Comparison of ENCODE assay signal across 1 cellular context in genomic region chr20:50237349-50237748, GRCh38.
TF ChIP-seq lines count a peak whose summit lies in the region.

No MANE protein-coding gene starts in this region.

TF ChIP-seq in HepG2, 621 proteins besides CTCF, POLR2A, EP300 and RAD21 (continued from another document and continues in another):
- no peak for TF ChIP-seq HNF1B (CRISPR knock-in tag; IDR thresholded peaks at IDR 0.05)
- TF ChIP-seq RFX3 (CRISPR knock-in tag; IDR thresholded peaks at IDR 0.05) = no peak
- TF ChIP-seq, protein P1, sequence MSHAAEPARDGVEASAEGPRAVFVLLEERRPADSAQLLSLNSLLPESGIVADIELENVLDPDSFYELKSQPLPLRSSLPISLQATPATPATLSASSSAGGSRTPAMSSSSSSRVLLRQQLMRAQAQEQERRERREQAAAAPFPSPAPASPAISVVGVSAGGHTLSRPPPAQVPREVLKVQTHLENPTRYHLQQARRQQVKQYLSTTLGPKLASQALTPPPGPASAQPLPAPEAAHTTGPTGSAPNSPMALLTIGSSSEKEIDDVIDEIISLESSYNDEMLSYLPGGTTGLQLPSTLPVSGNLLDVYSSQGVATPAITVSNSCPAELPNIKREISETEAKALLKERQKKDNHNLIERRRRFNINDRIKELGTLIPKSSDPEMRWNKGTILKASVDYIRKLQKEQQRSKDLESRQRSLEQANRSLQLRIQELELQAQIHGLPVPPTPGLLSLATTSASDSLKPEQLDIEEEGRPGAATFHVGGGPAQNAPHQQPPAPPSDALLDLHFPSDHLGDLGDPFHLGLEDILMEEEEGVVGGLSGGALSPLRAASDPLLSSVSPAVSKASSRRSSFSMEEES (CRISPR knock-in tag; IDR thresholded peaks at IDR 0.05) = no peak
- no peak for TF ChIP-seq NCOA1 (CRISPR knock-in tag; IDR thresholded peaks at IDR 0.05)
- TF ChIP-seq, protein P2, sequence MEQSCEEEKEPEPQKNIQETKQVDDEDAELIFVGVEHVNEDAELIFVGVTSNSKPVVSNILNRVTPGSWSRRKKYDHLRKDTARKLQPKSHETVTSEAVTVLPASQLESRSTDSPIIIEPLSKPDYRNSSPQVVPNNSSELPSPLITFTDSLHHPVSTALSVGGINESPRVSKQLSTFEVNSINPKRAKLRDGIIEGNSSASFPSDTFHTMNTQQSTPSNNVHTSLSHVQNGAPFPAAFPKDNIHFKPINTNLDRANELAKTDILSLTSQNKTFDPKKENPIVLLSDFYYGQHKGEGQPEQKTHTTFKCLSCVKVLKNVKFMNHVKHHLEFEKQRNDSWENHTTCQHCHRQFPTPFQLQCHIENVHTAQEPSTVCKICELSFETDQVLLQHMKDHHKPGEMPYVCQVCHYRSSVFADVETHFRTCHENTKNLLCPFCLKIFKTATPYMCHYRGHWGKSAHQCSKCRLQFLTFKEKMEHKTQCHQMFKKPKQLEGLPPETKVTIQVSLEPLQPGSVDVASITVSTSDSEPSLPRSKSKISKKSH (CRISPR knock-in tag; IDR thresholded peaks at IDR 0.05; ENCODE audit: borderline replicate concordance) = no peak
- TF ChIP-seq ZNF20 (CRISPR knock-in tag; IDR thresholded peaks at IDR 0.05) = no peak
- TF ChIP-seq TIGD3 (CRISPR knock-in tag; IDR thresholded peaks at IDR 0.05; ENCODE audit: borderline replicate concordance) = no peak
- TF ChIP-seq SNAI1 (CRISPR knock-in tag; IDR thresholded peaks at IDR 0.05; ENCODE audit: borderline replicate concordance) = no peak
- no peak for TF ChIP-seq UBTF (CRISPR knock-in tag; IDR thresholded peaks at IDR 0.05)
- no peak for TF ChIP-seq SMARCE1 (IDR thresholded peaks at IDR 0.05; ENCODE audit: borderline replicate concordance)
- no peak for TF ChIP-seq CEBPG (CRISPR knock-in tag; IDR thresholded peaks at IDR 0.05)
- TF ChIP-seq ZNF841 (CRISPR knock-in tag; IDR thresholded peaks at IDR 0.05; ENCODE audit: borderline replicate concordance) = no peak
- no peak for TF ChIP-seq NPAS2 (CRISPR knock-in tag; IDR thresholded peaks at IDR 0.05; ENCODE audit: borderline replicate concordance)
- no peak for TF ChIP-seq ZFP91 (CRISPR knock-in tag; IDR thresholded peaks at IDR 0.05; ENCODE audit: borderline replicate concordance)
- no peak for TF ChIP-seq ZNF530 (CRISPR knock-in tag; IDR thresholded peaks at IDR 0.05; ENCODE audit: low read depth)
- TF ChIP-seq, protein P3, sequence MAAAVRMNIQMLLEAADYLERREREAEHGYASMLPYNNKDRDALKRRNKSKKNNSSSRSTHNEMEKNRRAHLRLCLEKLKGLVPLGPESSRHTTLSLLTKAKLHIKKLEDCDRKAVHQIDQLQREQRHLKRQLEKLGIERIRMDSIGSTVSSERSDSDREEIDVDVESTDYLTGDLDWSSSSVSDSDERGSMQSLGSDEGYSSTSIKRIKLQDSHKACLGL (CRISPR knock-in tag; IDR thresholded peaks at IDR 0.05) = no peak
- no peak for TF ChIP-seq CREB3 (CRISPR knock-in tag; IDR thresholded peaks at IDR 0.05)
- TF ChIP-seq, protein P4, sequence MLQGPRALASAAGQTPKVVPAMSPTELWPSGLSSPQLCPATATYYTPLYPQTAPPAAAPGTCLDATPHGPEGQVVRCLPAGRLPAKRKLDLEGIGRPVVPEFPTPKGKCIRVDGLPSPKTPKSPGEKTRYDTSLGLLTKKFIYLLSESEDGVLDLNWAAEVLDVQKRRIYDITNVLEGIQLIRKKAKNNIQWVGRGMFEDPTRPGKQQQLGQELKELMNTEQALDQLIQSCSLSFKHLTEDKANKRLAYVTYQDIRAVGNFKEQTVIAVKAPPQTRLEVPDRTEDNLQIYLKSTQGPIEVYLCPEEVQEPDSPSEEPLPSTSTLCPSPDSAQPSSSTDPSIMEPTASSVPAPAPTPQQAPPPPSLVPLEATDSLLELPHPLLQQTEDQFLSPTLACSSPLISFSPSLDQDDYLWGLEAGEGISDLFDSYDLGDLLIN (CRISPR knock-in tag; IDR thresholded peaks at IDR 0.05; ENCODE audit: borderline replicate concordance) = no peak
- TF ChIP-seq NFIC (IDR thresholded peaks at IDR 0.05; ENCODE audit: low read length) = no peak
- no peak for TF ChIP-seq ZNF224 (CRISPR knock-in tag; IDR thresholded peaks at IDR 0.05)
- no peak for TF ChIP-seq ZNF557 (CRISPR knock-in tag; IDR thresholded peaks at IDR 0.05)
- TF ChIP-seq, protein P5, sequence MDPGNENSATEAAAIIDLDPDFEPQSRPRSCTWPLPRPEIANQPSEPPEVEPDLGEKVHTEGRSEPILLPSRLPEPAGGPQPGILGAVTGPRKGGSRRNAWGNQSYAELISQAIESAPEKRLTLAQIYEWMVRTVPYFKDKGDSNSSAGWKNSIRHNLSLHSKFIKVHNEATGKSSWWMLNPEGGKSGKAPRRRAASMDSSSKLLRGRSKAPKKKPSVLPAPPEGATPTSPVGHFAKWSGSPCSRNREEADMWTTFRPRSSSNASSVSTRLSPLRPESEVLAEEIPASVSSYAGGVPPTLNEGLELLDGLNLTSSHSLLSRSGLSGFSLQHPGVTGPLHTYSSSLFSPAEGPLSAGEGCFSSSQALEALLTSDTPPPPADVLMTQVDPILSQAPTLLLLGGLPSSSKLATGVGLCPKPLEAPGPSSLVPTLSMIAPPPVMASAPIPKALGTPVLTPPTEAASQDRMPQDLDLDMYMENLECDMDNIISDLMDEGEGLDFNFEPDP (CRISPR knock-in tag; conservative IDR thresholded peaks at IDR 0.05) = no peak
- TF ChIP-seq IRF2 (CRISPR knock-in tag; IDR thresholded peaks at IDR 0.05) = no peak
- no peak for TF ChIP-seq CEBPZ (IDR thresholded peaks at IDR 0.05; ENCODE audit: low read length)
- no peak for TF ChIP-seq NFKB2 (CRISPR knock-in tag; IDR thresholded peaks at IDR 0.05; ENCODE audit: borderline replicate concordance)
- no peak for TF ChIP-seq ZNF724P (CRISPR knock-in tag; IDR thresholded peaks at IDR 0.05; ENCODE audit: borderline replicate concordance)
- TF ChIP-seq, protein P6, sequence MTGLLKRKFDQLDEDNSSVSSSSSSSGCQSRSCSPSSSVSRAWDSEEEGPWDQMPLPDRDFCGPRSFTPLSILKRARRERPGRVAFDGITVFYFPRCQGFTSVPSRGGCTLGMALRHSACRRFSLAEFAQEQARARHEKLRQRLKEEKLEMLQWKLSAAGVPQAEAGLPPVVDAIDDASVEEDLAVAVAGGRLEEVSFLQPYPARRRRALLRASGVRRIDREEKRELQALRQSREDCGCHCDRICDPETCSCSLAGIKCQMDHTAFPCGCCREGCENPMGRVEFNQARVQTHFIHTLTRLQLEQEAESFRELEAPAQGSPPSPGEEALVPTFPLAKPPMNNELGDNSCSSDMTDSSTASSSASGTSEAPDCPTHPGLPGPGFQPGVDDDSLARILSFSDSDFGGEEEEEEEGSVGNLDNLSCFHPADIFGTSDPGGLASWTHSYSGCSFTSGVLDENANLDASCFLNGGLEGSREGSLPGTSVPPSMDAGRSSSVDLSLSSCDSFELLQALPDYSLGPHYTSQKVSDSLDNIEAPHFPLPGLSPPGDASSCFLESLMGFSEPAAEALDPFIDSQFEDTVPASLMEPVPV (CRISPR knock-in tag; IDR thresholded peaks at IDR 0.05) = no peak
- TF ChIP-seq SAP130 (CRISPR knock-in tag; IDR thresholded peaks at IDR 0.05; ENCODE audit: low read depth) = peak; percentile 70
- TF ChIP-seq, protein P7, sequence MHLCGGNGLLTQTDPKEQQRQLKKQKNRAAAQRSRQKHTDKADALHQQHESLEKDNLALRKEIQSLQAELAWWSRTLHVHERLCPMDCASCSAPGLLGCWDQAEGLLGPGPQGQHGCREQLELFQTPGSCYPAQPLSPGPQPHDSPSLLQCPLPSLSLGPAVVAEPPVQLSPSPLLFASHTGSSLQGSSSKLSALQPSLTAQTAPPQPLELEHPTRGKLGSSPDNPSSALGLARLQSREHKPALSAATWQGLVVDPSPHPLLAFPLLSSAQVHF (CRISPR knock-in tag; IDR thresholded peaks at IDR 0.05) = no peak
- no peak for TF ChIP-seq SMAD9 (CRISPR knock-in tag; IDR thresholded peaks at IDR 0.05)
- TF ChIP-seq, protein P8, sequence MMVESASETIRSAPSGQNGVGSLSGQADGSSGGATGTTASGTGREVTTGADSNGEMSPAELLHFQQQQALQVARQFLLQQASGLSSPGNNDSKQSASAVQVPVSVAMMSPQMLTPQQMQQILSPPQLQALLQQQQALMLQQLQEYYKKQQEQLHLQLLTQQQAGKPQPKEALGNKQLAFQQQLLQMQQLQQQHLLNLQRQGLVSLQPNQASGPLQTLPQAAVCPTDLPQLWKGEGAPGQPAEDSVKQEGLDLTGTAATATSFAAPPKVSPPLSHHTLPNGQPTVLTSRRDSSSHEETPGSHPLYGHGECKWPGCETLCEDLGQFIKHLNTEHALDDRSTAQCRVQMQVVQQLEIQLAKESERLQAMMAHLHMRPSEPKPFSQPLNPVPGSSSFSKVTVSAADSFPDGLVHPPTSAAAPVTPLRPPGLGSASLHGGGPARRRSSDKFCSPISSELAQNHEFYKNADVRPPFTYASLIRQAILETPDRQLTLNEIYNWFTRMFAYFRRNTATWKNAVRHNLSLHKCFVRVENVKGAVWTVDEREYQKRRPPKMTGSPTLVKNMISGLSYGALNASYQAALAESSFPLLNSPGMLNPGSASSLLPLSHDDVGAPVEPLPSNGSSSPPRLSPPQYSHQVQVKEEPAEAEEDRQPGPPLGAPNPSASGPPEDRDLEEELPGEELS (CRISPR knock-in tag; IDR thresholded peaks at IDR 0.05) = peak; percentile 73
- TF ChIP-seq ISL2 (CRISPR knock-in tag; IDR thresholded peaks at IDR 0.05) = no peak
- no peak for TF ChIP-seq ZFY (CRISPR knock-in tag; IDR thresholded peaks at IDR 0.05)
